Comparison of ENCODE assay signal across 1 cellular context in genomic region chr6:161314541-161315245, GRCh38.
TF ChIP-seq lines count a peak whose summit lies in the region.

No MANE protein-coding gene starts in this region.

TF ChIP-seq in K562, 482 proteins besides CTCF, POLR2A, EP300 and RAD21 (continued from another document):
- TF ChIP-seq CTCFL (IDR thresholded peaks at IDR 0.05; ENCODE audit: borderline replicate concordance, insufficient read depth, low read depth, low read length, poor library complexity, severe bottlenecking) = peak; percentile 66
- peak; percentile 28 for TF ChIP-seq PRDM10 (IDR thresholded peaks at IDR 0.05; ENCODE audit: partially characterized antibody)
- TF ChIP-seq NRF1 (conservative IDR thresholded peaks at IDR 0.05 in 1 of 2, IDR thresholded peaks at IDR 0.05 in 1 of 2) = 0 out of 4 replicates have a peak, but pooled peaks of 1 of the 2 experiments have one; percentile 11
